Comparison of ENCODE assay signal across 1 cellular context in the genomic region with DNA sequence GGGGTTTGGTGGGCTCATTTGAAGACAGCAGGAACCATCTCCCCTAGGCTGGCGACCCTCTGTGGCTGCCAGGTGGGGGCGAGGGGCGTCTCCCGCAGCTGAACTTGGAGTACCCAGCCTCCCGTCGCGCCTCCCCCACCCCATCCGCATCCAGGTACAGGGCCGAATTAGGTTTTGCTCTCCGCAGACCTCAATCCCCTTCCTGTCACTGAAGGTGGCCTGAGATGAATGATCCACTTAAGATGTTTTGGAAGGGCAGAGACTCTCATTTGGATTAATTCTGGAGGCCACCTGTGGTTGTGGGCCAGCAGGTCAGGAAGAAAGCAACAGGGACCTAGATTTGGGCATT.
TF ChIP-seq lines count a peak whose summit lies in the region.

No MANE protein-coding gene starts in this region.

TF ChIP-seq in SK-N-SH treated with all-trans-retinoic acid at 6 μM for 48 hours, 23 proteins besides CTCF, POLR2A, EP300 and RAD21 (continued from another document):
- TF ChIP-seq TSHZ2 (CRISPR knock-in tag; IDR thresholded peaks at IDR 0.05): no peak
- no peak for TF ChIP-seq CREB5 (CRISPR knock-in tag; IDR thresholded peaks at IDR 0.05; ENCODE audit: low read depth)
- TF ChIP-seq CSDC2 (CRISPR knock-in tag; IDR thresholded peaks at IDR 0.05): no peak
- no peak for TF ChIP-seq ISL1 (CRISPR knock-in tag; IDR thresholded peaks at IDR 0.05)
- TF ChIP-seq ZFP3 (CRISPR knock-in tag; IDR thresholded peaks at IDR 0.05): no peak
- no peak for TF ChIP-seq ZNF8 (CRISPR knock-in tag; IDR thresholded peaks at IDR 0.05)
- TF ChIP-seq RARB (CRISPR knock-in tag; IDR thresholded peaks at IDR 0.05): no peak
- no peak for TF ChIP-seq ARNTL (CRISPR knock-in tag; IDR thresholded peaks at IDR 0.05; ENCODE audit: borderline replicate concordance, low read depth)
- no peak for TF ChIP-seq SNAI2 (CRISPR knock-in tag; IDR thresholded peaks at IDR 0.05)
